Comparison of ENCODE assay signal across 17 cellular contexts in genomic region chr1:198231776-198232175, GRCh38.
A peak's percentile ranks its signal among the peaks of the same experiment; 100 is the strongest.
DNase-seq lines count a peak whose midpoint lies in the region; TF ChIP-seq lines count a peak whose summit lies in the region.
"Had no signal": no experiment of that assay in that cellular context is flagged by ENCODE, and none has a peak within 500 bp of the region (broad histone marks: within the 10 kb centered on the region; RNA-seq: fewer than 3 reads in every experiment).

No MANE protein-coding gene starts in this region.

- no peak for TF ChIP-seq CTCF in choroid plexus epithelial cell (conservative IDR thresholded peaks at IDR 0.05; ENCODE audit: low read depth, low read length)
- no peak for TF ChIP-seq CTCF in osteoblast (IDR thresholded peaks at IDR 0.05; ENCODE audit: extremely low read depth, low read depth, low read length)
- TF ChIP-seq CTCF in prostate gland (IDR thresholded peaks at IDR 0.05), result no peak

- H2AFZ ChIP-seq in GM23248, result no peak overlapping the region
- no peak overlapping the region for H2AFZ ChIP-seq in osteoblast (ENCODE audit: low read length)

- no peak overlapping the region for H3K4me3 ChIP-seq in GM23248
- H3K4me3 ChIP-seq in HUES48 (ENCODE audit: low read depth, low read length), result no peak overlapping the region
- no peak overlapping the region for H3K4me3 ChIP-seq in choroid plexus epithelial cell (ENCODE audit: low read depth, low read length)
- H3K4me3 ChIP-seq in osteoblast (ENCODE audit: insufficient read depth, low read length), result no peak overlapping the region
- H3K4me3 ChIP-seq in prostate gland, result no peak overlapping the region
- H3K4me3 ChIP-seq in H7 (ENCODE audit: insufficient read depth, low read depth, low read length), result no peak overlapping the region

- 83 to 88% methylated on average over 3 of the region's 3 CpGs for WGBS in GM23248 (ENCODE audit: low coverage in 1 of 2, low lambda C conversion rate in 2 of 2, missing lambda C conversion rate in 2 of 2), 2 experiments
- WGBS in prostate gland, result 86% methylated on average over 3 of the region's 3 CpGs

- H3K27me3 ChIP-seq in GM23248 (replicated peaks; ENCODE audit: insufficient read depth), result no peaks in the 10 kb centered on the region
- no peaks in the 10 kb centered on the region for H3K27me3 ChIP-seq in HUES48 (ENCODE audit: control insufficient read depth, insufficient read depth, low read length)
- H3K27me3 ChIP-seq in osteoblast (ENCODE audit: insufficient read depth, low read length), result no peaks in the 10 kb centered on the region
- H3K27me3 ChIP-seq in prostate gland (replicated peaks; ENCODE audit: insufficient read depth), result no peaks in the 10 kb centered on the region
- no peaks in the 10 kb centered on the region for H3K27me3 ChIP-seq in H7 (ENCODE audit: control insufficient read depth, insufficient read depth, low read length)

- H4K20me1 ChIP-seq in GM23248 (ENCODE audit: insufficient read depth) (peaks cover 18% of the 10 kb centered on the region), osteoblast (ENCODE audit: insufficient read depth, low read length) (peaks cover 23% of the 10 kb centered on the region)

- no peak overlapping the region for H3K4me2 ChIP-seq in GM23248 (ENCODE audit: unreplicated experiment)
- H3K4me2 ChIP-seq in osteoblast (ENCODE audit: insufficient read depth, low read length), result no peak overlapping the region

- in situ Hi-C loops in GM23248 (cut with MboI), result no loop called here

- peaks cover 73% of the 10 kb centered on the region for H3F3A ChIP-seq in GM23248 (ENCODE audit: insufficient read depth)

- H3K9ac ChIP-seq in GM23248 (no peak overlapping the region), HUES48 (ENCODE audit: low read depth, low read length) (peak overlapping the region; percentile 45; the same call in 1 of the 2 replicates)

- no peak for TF ChIP-seq POLR2A in prostate gland (IDR thresholded peaks at IDR 0.05)

- H3K36me3 ChIP-seq in GM23248 (ENCODE audit: low read depth) (peaks cover 42% of the 10 kb centered on the region), HUES48 (ENCODE audit: control insufficient read depth, insufficient read depth, low read length) (no peaks in the 10 kb centered on the region), osteoblast (ENCODE audit: insufficient read depth, low read length) (peaks cover 35% of the 10 kb centered on the region), prostate gland (no peaks in the 10 kb centered on the region), H7 (replicated peaks; ENCODE audit: control insufficient read depth, insufficient read depth, low read length) (no peaks in the 10 kb centered on the region)

- H3K79me2 ChIP-seq in GM23248 (ENCODE audit: insufficient read depth) (peaks cover 97% of the 10 kb centered on the region), osteoblast (ENCODE audit: insufficient read depth, low read length) (peaks cover 76% of the 10 kb centered on the region)

- H3K27ac ChIP-seq in GM23248 (peak overlapping the region; percentile 8; the same call in 1 of the 2 replicates), HUES48 (ENCODE audit: low read depth, low read length) (peak overlapping the region; percentile 51), osteoblast (ENCODE audit: low read depth, low read length) (peak overlapping the region; percentile 4), prostate gland (no peak overlapping the region)

- H3K9me3 ChIP-seq in GM23248 (ENCODE audit: low read depth) (no peaks in the 10 kb centered on the region), HUES48 (ENCODE audit: control insufficient read depth, insufficient read depth, low read length) (no peaks in the 10 kb centered on the region), osteoblast (ENCODE audit: low read depth, low read length) (no peaks in the 10 kb centered on the region), prostate gland (no peaks in the 10 kb centered on the region)

- peaks cover 44% of the 10 kb centered on the region for H3K4me1 ChIP-seq in GM23248 (ENCODE audit: insufficient read depth)
- H3K4me1 ChIP-seq in HUES48 (ENCODE audit: control insufficient read depth, insufficient read depth, low read length), result peaks cover 35% of the 10 kb centered on the region
- peaks cover 41% of the 10 kb centered on the region for H3K4me1 ChIP-seq in osteoblast (ENCODE audit: insufficient read depth, low read length)
- no peaks in the 10 kb centered on the region for H3K4me1 ChIP-seq in prostate gland (replicated peaks)

- no peak for DNase-seq in GM23248
- DNase-seq in choroid plexus epithelial cell (ENCODE audit: low read depth), result peak; percentile 17
- no peak for DNase-seq in osteoblast (ENCODE audit: insufficient read length, low spot score, missing footprints)
- no peak for DNase-seq in prostate gland (ENCODE audit: low spot score)
- no peak for DNase-seq in NCI-H510A treated with DMSO at 0.1 percent for 48 hours (lab: John Stamatoyannopoulos, UW)
- DNase-seq in H7, result no peak
- DNase-seq: CD4-positive, CD25-positive, alpha-beta regulatory T cell; DMS79 treated with DMSO at 0.1 percent for 48 hours; HCEC 1CT; Karpas-422; MM.1S; NCI-H187; NCI-H226; NCI-H526 treated with DMSO at 0.1 percent for 48 hours; OCI-M1; RPMI8226 had no signal

- intact Hi-C loops in prostate gland (cut with DNase I), result no loop called here

- no peaks in the 10 kb centered on the region for H3K9me2 ChIP-seq in GM23248 (ENCODE audit: insufficient read depth)

Comparison
In these comparisons a context has a peak if more than half of its experiments do, and no peak if none do; other contexts are left out.
1. H3K27ac ChIP-seq: peak in GM23248 (single experiment), HUES48 (single experiment) and osteoblast (single experiment); none in prostate gland (0 of 2).